30 cellular contexts compared by ENCODE assay signal in the genomic region with DNA sequence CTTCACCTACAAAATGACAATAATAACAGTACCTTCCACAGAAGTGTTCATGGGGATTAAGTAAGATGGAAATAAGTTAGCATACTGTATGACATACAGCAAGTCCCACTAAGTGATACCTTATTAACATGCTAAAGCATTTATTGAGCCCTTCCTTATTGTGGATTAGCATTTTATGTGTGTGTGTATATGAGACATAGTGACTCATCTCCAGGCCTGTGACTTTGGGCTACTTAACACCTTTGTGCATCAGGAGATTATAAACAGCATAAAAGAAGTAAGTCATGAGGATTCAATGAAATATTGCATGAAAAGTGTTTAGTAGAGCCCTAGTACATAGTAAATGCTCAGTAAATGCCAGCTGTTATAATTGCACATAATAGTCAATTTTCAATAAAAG. TPM values are rescaled to one million over a fixed set of nuclear protein-coding genes. Genes with fewer than 3 reads are reported as not detected.
"Had no signal": no experiment of that assay in that cellular context is flagged by ENCODE, and none has a peak within 500 bp of the region (broad histone marks: within the 10 kb centered on the region; RNA-seq: fewer than 3 reads in every experiment).

No MANE protein-coding gene starts in this region.

- H3K27me3 ChIP-seq: hepatocyte, sigmoid colon, suprapubic skin, tibial artery had no signal

- H3K4me1 ChIP-seq: pancreas, prostate gland, sigmoid colon, suprapubic skin, tibial artery had no signal

- H3K36me3 ChIP-seq: pancreas, prostate gland, sigmoid colon, suprapubic skin, tibial artery, upper lobe of right lung had no signal

- ATAC-seq: left colon; naive thymus-derived CD4-positive, alpha-beta T cell; pancreas; upper lobe of right lung had no signal

- H3K27ac ChIP-seq: hepatocyte, pancreas, prostate gland, sigmoid colon, suprapubic skin, tibial artery, upper lobe of right lung had no signal

- DNase-seq: activated CD4-positive, alpha-beta T cell treated with anti-CD3 and anti-CD28 coated beads for 4 hours; activated CD4-positive, alpha-beta T cell treated with anti-CD3 and anti-CD28 coated beads, Interleukin-2, amount 50 U/mL, for 4 hours; activated CD4-positive, CD25-positive, alpha-beta regulatory T cell; activated effector memory CD4-positive, alpha-beta T cell treated with Interleukin-2 at 50 U/mL for 16 hours; activated naive CD4-positive, alpha-beta T cell treated with Interleukin-2 at 50 U/mL for 16 hours; activated T-cell treated with anti-CD3 and anti-CD28 coated beads for 4 hours; anterior cingulate cortex; effector memory CD4-positive, alpha-beta T cell; glutamatergic neuron; islet precursor cell; left colon; midbrain; naive thymus-derived CD4-positive, alpha-beta T cell; nucleus accumbens; pancreas; sigmoid colon; stimulated activated CD4-positive, alpha-beta T cell treated with anti-CD3 and anti-CD28 coated beads, Interleukin-15, amount 100 ng/mL, for 24 hours; stimulated activated CD4-positive, alpha-beta T cell treated with anti-CD3 and anti-CD28 coated beads, Interleukin-2, amount 100 ng/mL, for 24 hours; stimulated activated naive CD4-positive, alpha-beta T cell; tibial artery; upper lobe of right lung had no signal

- H3K9me3 ChIP-seq: pancreas, prostate gland, sigmoid colon, suprapubic skin, tibial artery, upper lobe of right lung had no signal

- FAIRE-seq: colon, frontal cortex, pancreas had no signal

- H3K4me3 ChIP-seq: hepatocyte, pancreas, prostate gland, sigmoid colon, suprapubic skin, tibial artery, upper lobe of right lung had no signal

RNA-seq across cellular contexts. Expression of a gene that starts 52.9 kb away (rescaled TPM):
- total RNA-seq: dermis microvascular lymphatic vessel endothelial cell; left colon; lower leg skin; naive thymus-derived CD4-positive, alpha-beta T cell; neural crest cell; suprapubic skin; T-helper 1 cell treated with Interleukin-12 subunit alpha and Interleukin-12 subunit beta and Interleukin-4 antibody, amounts not matched to agents 30 ng/mL and 1 ng/mL, for 36 hours; upper lobe of right lung had no signal
